ENCODE assay signal across 11 cellular contexts in genomic region chr7:129376778-129377700, GRCh38. TPM values are rescaled to one million over a fixed set of nuclear protein-coding genes. Genes with fewer than 3 reads are reported as not detected.
DNase-seq lines count a peak whose midpoint lies in the region; ATAC-seq and TF ChIP-seq lines count a peak whose summit lies in the region.
"Had no signal": no experiment of that assay in that cellular context is flagged by ENCODE, and none has a peak within 500 bp of the region (broad histone marks: within the 10 kb centered on the region; RNA-seq: fewer than 3 reads in every experiment).

No MANE protein-coding gene starts in this region.

- intact Hi-C loops in activated T-helper 1 cell treated with anti-CD3 and anti-CD28 coated beads, Interleukin-12 subunit alpha, Interleukin-12 subunit beta, Interleukin-2, Interleukin-4 antibody, amounts not matched to agents 30 ng/mL and 10 ng/mL and 1 ng/mL, durations not matched to agents 14 hours and 24 hours and 36 hours (cut with micrococcal nuclease), result loop anchor here (1.0 to 2.0 kb wide), 3 partner anchors 9 to 58 kb away; partner anchors contain the start of gene STRIP2
- intact Hi-C loops in left lung (cut with DNase I), result loop anchor here in 1 of 2 donors (10.0 kb wide), 1 partner anchor 88 kb away; no protein-coding TSS in a partner anchor

- H3K36me3 Mint-ChIP-seq in activated T-helper 1 cell treated with anti-CD3 and anti-CD28 coated beads, Interleukin-12 subunit alpha, Interleukin-12 subunit beta, Interleukin-2, Interleukin-4 antibody, amounts not matched to agents 30 ng/mL and 10 ng/mL and 1 ng/mL, durations not matched to agents 14 hours and 24 hours and 36 hours (ENCODE audit: low read depth), result peaks cover 7% of the 10 kb centered on the region

- ATAC-seq in left lung, result peak; percentile 25

- H3K27ac ChIP-seq in left lung (peak overlapping the region in 1 of 2 donors; percentile 60), SJCRH30 (no peak overlapping the region)
- H3K27ac ChIP-seq: epithelial cell of prostate had no signal

- peak; percentile 36 for DNase-seq in NK-92 treated with Interleukin-12 subunit alpha and Interleukin-12 subunit beta, amount 100 ng/mL, for 24 hours (lab: John Stamatoyannopoulos, UW)
- DNase-seq in NK-92 (lab: John Stamatoyannopoulos, UW; ENCODE audit: unreplicated experiment), result no peak
- peak; percentile 64 to 73 for DNase-seq in Kasumi-1 (lab: John Stamatoyannopoulos, UW)
- no peak for DNase-seq in activated T-helper 1 cell treated with anti-CD3 and anti-CD28 coated beads, Interleukin-12 subunit alpha, Interleukin-12 subunit beta, Interleukin-2, Interleukin-4 antibody, amounts not matched to agents 30 ng/mL and 10 ng/mL and 1 ng/mL, durations not matched to agents 14 hours and 24 hours and 36 hours (ENCODE audit: low spot score)
- no peak for DNase-seq in left lung
- no peak for DNase-seq in activated gamma-delta T cell treated with Interleukin-2 at 50 U/mL for 16 hours
- DNase-seq in SJCRH30, result no peak
- no peak for DNase-seq in amniotic stem cell (lab: John Stamatoyannopoulos, UW)
- DNase-seq: activated CD8-positive, alpha-beta memory T cell treated with anti-CD3 and anti-CD28 coated beads for 24 hours had no signal

- H3K4me1 ChIP-seq in left lung (peaks cover 0 to 16% of the 10 kb centered on the region in 2 donors), SJCRH30 (peaks cover 7% of the 10 kb centered on the region; the same call in 1 of the 2 replicates)

- peak overlapping the region; percentile 35 for H3K4me3 Mint-ChIP-seq in activated T-helper 1 cell treated with anti-CD3 and anti-CD28 coated beads, Interleukin-12 subunit alpha, Interleukin-12 subunit beta, Interleukin-2, Interleukin-4 antibody, amounts not matched to agents 30 ng/mL and 10 ng/mL and 1 ng/mL, durations not matched to agents 14 hours and 24 hours and 36 hours

- H3K4me1 Mint-ChIP-seq in activated T-helper 1 cell treated with anti-CD3 and anti-CD28 coated beads, Interleukin-12 subunit alpha, Interleukin-12 subunit beta, Interleukin-2, Interleukin-4 antibody, amounts not matched to agents 30 ng/mL and 10 ng/mL and 1 ng/mL, durations not matched to agents 14 hours and 24 hours and 36 hours (ENCODE audit: low read depth), result peaks cover 54% of the 10 kb centered on the region

- H3K4me3 ChIP-seq in left lung (no peak overlapping the region), SJCRH30 (no peak overlapping the region)

- H3K36me3 ChIP-seq in left lung, result peaks cover 0 to 6% of the 10 kb centered on the region in 2 donors
- H3K36me3 ChIP-seq in SJCRH30, result no peaks in the 10 kb centered on the region

- H3K27ac Mint-ChIP-seq in activated T-helper 1 cell treated with anti-CD3 and anti-CD28 coated beads, Interleukin-12 subunit alpha, Interleukin-12 subunit beta, Interleukin-2, Interleukin-4 antibody, amounts not matched to agents 30 ng/mL and 10 ng/mL and 1 ng/mL, durations not matched to agents 14 hours and 24 hours and 36 hours, result peak overlapping the region; percentile 19

- TF ChIP-seq CTCF in left lung (IDR thresholded peaks at IDR 0.05), result no peak

- H3K27me3 Mint-ChIP-seq in activated T-helper 1 cell treated with anti-CD3 and anti-CD28 coated beads, Interleukin-12 subunit alpha, Interleukin-12 subunit beta, Interleukin-2, Interleukin-4 antibody, amounts not matched to agents 30 ng/mL and 10 ng/mL and 1 ng/mL, durations not matched to agents 14 hours and 24 hours and 36 hours (ENCODE audit: insufficient read depth), result no peaks in the 10 kb centered on the region
- H3K27me3 Mint-ChIP-seq: naive thymus-derived CD4-positive, alpha-beta T cell had no signal

- H3K9me3 Mint-ChIP-seq in activated T-helper 1 cell treated with anti-CD3 and anti-CD28 coated beads, Interleukin-12 subunit alpha, Interleukin-12 subunit beta, Interleukin-2, Interleukin-4 antibody, amounts not matched to agents 30 ng/mL and 10 ng/mL and 1 ng/mL, durations not matched to agents 14 hours and 24 hours and 36 hours, result no peaks in the 10 kb centered on the region
- H3K9me3 Mint-ChIP-seq: naive thymus-derived CD4-positive, alpha-beta T cell had no signal

- H3K27me3 ChIP-seq in left lung, result no peaks in the 10 kb centered on the region
- no peaks in the 10 kb centered on the region for H3K27me3 ChIP-seq in SJCRH30

- H3K9me3 ChIP-seq in left lung (no peaks in the 10 kb centered on the region), SJCRH30 (replicated peaks) (no peaks in the 10 kb centered on the region)

RNA-seq across cellular contexts. Expression of gene STRIP2, which starts 57.2 kb away (rescaled TPM):
- 74.0 and 79.4 TPM in 2 replicates for total RNA-seq in activated T-helper 1 cell treated with anti-CD3 and anti-CD28 coated beads, Interleukin-12 subunit alpha, Interleukin-12 subunit beta, Interleukin-2, Interleukin-4 antibody, amounts not matched to agents 30 ng/mL and 10 ng/mL and 1 ng/mL, durations not matched to agents 14 hours and 24 hours and 36 hours
- 1 to 10 TPM; 4.4 to 5.3 TPM for total RNA-seq in left lung
- 11.4 and 16.7 TPM in 2 replicates for total RNA-seq in SJCRH30 (2014; rRNA removed; shearing (Covaris generic))

Comparison
In these comparisons a context has a peak if more than half of its experiments do, and no peak if none do; other contexts are left out.
1. DNase-seq: peak in NK-92 treated with Interleukin-12 subunit alpha and Interleukin-12 subunit beta, amount 100 ng/mL, for 24 hours (single experiment) and Kasumi-1 (2 of 2); none in NK-92 (single experiment), activated T-helper 1 cell treated with anti-CD3 and anti-CD28 coated beads, Interleukin-12 subunit alpha, Interleukin-12 subunit beta, Interleukin-2, Interleukin-4 antibody, amounts not matched to agents 30 ng/mL and 10 ng/mL and 1 ng/mL, durations not matched to agents 14 hours and 24 hours and 36 hours (single experiment), left lung (0 of 2), activated gamma-delta T cell treated with Interleukin-2 at 50 U/mL for 16 hours (single experiment), SJCRH30 (0 of 2) and amniotic stem cell (single experiment).